ENCODE assay signal across 10 cellular contexts in genomic region chr1:183632087-183632486, GRCh38. TPM values are rescaled to one million over a fixed set of nuclear protein-coding genes. Genes with fewer than 3 reads are reported as not detected.
A peak's percentile ranks its signal among the peaks of the same experiment; 100 is the strongest.
DNase-seq lines count a peak whose midpoint lies in the region; ATAC-seq and TF ChIP-seq lines count a peak whose summit lies in the region.
"Had no signal": no experiment of that assay in that cellular context is flagged by ENCODE, and none has a peak within 500 bp of the region (broad histone marks: within the 10 kb centered on the region; RNA-seq: fewer than 3 reads in every experiment).

No MANE protein-coding gene starts in this region.

- H2BK120ac ChIP-seq in mesenchymal stem cell (ENCODE audit: low read depth, low read length), result no peak overlapping the region

- no peak overlapping the region for H3K23ac ChIP-seq in mesenchymal stem cell (ENCODE audit: low read length in 2 of 2)

- TF ChIP-seq CTCF in AG09309 (IDR thresholded peaks at IDR 0.05; ENCODE audit: control insufficient read depth, insufficient read depth, low read depth, low read length, missing control alignments) (no peak), left lung (IDR thresholded peaks at IDR 0.05) (no peak), adrenal gland (IDR thresholded peaks at IDR 0.05) (no peak)

- 46% methylated on average over 2 of the region's 2 CpGs for WGBS in mesenchymal stem cell
- 33 to 56% (median 44%) methylated on average over 2 of the region's 2 CpGs for WGBS in adrenal gland, 4 donors

- no peak for ATAC-seq in left lung

- no peak overlapping the region for H3K4me2 ChIP-seq in mesenchymal stem cell (ENCODE audit: low read length, poor library complexity, severe bottlenecking)

- no peak overlapping the region for H2BK12ac ChIP-seq in mesenchymal stem cell (ENCODE audit: low read length in 2 of 2)

- peak overlapping the region; percentile 96 for H3K9ac ChIP-seq in mesenchymal stem cell (ENCODE audit: low read length)

- H3K27me3 ChIP-seq in mesenchymal stem cell (ENCODE audit: control insufficient read depth in 1 of 2, insufficient read depth in 1 of 2, low read length in 2 of 2) (no peaks in the 10 kb centered on the region), left lung (no peaks in the 10 kb centered on the region), adrenal gland (no peaks in the 10 kb centered on the region)

- H3K18ac ChIP-seq in mesenchymal stem cell (ENCODE audit: low read depth in 1 of 2, low read length in 2 of 2), result no peak overlapping the region

- no peak for DNase-seq in AG09309 (ENCODE audit: low read depth)
- DNase-seq in HCEC 1CT, result peak; percentile 88
- peak; percentile 39 for DNase-seq in astrocyte of the hippocampus (ENCODE audit: low read depth, low spot score)
- peak; percentile 51 for DNase-seq in mesenchymal stem cell
- no peak for DNase-seq in SW 1271 (lab: John Stamatoyannopoulos, UW)
- DNase-seq in left lung, result no peak
- no peak for DNase-seq in foreskin melanocyte
- no peak for DNase-seq in adrenal gland
- DNase-seq: MV-4-11, naive B cell had no signal

- H3K4ac ChIP-seq in mesenchymal stem cell (ENCODE audit: low read depth in 1 of 2, low read length in 2 of 2), result no peak overlapping the region

- no peak overlapping the region for H4K91ac ChIP-seq in mesenchymal stem cell (ENCODE audit: low read length)

- H3K79me1 ChIP-seq in mesenchymal stem cell (replicated peaks; ENCODE audit: low read length, poor library complexity, severe bottlenecking), result peaks cover 10% of the 10 kb centered on the region

- H3K14ac ChIP-seq in mesenchymal stem cell (ENCODE audit: low read length in 2 of 2), result no peak overlapping the region

- H3K9me3 ChIP-seq in mesenchymal stem cell (ENCODE audit: control insufficient read depth, low read length) (no peaks in the 10 kb centered on the region), left lung (no peaks in the 10 kb centered on the region), adrenal gland (replicated peaks in 1 of 3) (peaks cover 0 to 4% (median 0%) of the 10 kb centered on the region in 3 donors)

- H3K4me3 ChIP-seq in AG09309 (ENCODE audit: control insufficient read depth, low read depth, low read length) (peak overlapping the region; percentile 86; the same call in 1 of the 2 replicates), mesenchymal stem cell (ENCODE audit: insufficient read depth in 1 of 2, low read depth in 1 of 2, low read length in 2 of 2) (peak overlapping the region in 1 of 2 experiments; percentile 88), left lung (peak overlapping the region in 1 of 2 donors; percentile 90), adrenal gland (peak overlapping the region in 1 of 4 donors; percentile 91)

- H2BK15ac ChIP-seq in mesenchymal stem cell (ENCODE audit: low read depth, poor library complexity, severe bottlenecking), result no peak overlapping the region

- peaks cover 3% of the 10 kb centered on the region for H3K4me1 ChIP-seq in mesenchymal stem cell (ENCODE audit: control insufficient read depth, insufficient read depth, low read depth, low read length)
- H3K4me1 ChIP-seq in left lung, result peaks cover 25 to 75% of the 10 kb centered on the region in 2 donors
- peaks cover 28 to 62% of the 10 kb centered on the region in 2 donors for H3K4me1 ChIP-seq in adrenal gland (replicated peaks in 1 of 2)

- no peak overlapping the region for H3K27ac ChIP-seq in mesenchymal stem cell (ENCODE audit: low read length, poor library complexity, severe bottlenecking)
- H3K27ac ChIP-seq in left lung, result peak overlapping the region in 1 of 2 donors; percentile 96
- H3K27ac ChIP-seq in adrenal gland, result peak overlapping the region in 1 of 5 donors; percentile 29

- no peak overlapping the region for H4K8ac ChIP-seq in mesenchymal stem cell (ENCODE audit: low read length)

- intact Hi-C loops in left lung (cut with DNase I) (loop anchor here in 1 of 2 donors (10.0 kb wide), 1 partner anchor 157 kb away; the partner anchor contains the start of gene SMG7), adrenal gland (cut with DNase I) (no loop called here)

- no peak overlapping the region for H2BK5ac ChIP-seq in mesenchymal stem cell (ENCODE audit: low read depth, low read length, poor library complexity, severe bottlenecking)

- TF ChIP-seq POLR2A in adrenal gland (IDR thresholded peaks at IDR 0.05), result no peak

- H2AFZ ChIP-seq in mesenchymal stem cell (ENCODE audit: low read depth, low read length), result no peak overlapping the region

- H3K36me3 ChIP-seq in mesenchymal stem cell (ENCODE audit: control insufficient read depth in 1 of 2, insufficient read depth in 2 of 2, low read depth in 1 of 2, low read length in 2 of 2), result peaks cover 0 to 44% of the 10 kb centered on the region in 2 experiments
- peaks cover 0 to 54% of the 10 kb centered on the region in 2 donors for H3K36me3 ChIP-seq in left lung
- peaks cover 0 to 28% of the 10 kb centered on the region in 2 donors for H3K36me3 ChIP-seq in adrenal gland (replicated peaks in 1 of 2)

- no peak overlapping the region for H2AK5ac ChIP-seq in mesenchymal stem cell (ENCODE audit: low read length, severe bottlenecking)

RNA-seq across cellular contexts. Expression of gene ARPC5, which starts 3.5 kb away (rescaled TPM):
- 136 TPM for polyA plus RNA-seq in mesenchymal stem cell (2013, experiment 1 of 2)
- polyA plus RNA-seq in mesenchymal stem cell (2013, experiment 2 of 2), result 141 TPM
- 100 to 1,000 TPM; 171 to 208 TPM for total RNA-seq in left lung
- total RNA-seq in adrenal gland, result 100 to 1,000 TPM in 2 of 8 donors, 10 to 100 TPM in 6; 50.6 to 128 (median 91.5) TPM
- polyA plus RNA-seq in adrenal gland, result 10 to 100 TPM; 48.1 to 79.6 (median 68.3) TPM

RNA-seq across cellular contexts. Expression of gene APOBEC4, which starts 21.0 kb away (rescaled TPM):
- polyA plus RNA-seq in mesenchymal stem cell (2013, experiment 1 of 2), result not detected
- not detected for polyA plus RNA-seq in mesenchymal stem cell (2013, experiment 2 of 2)
- total RNA-seq in left lung (under 1 TPM; 0.26 to 0.89 TPM), adrenal gland (not detected)
- not detected for polyA plus RNA-seq in adrenal gland

RNA-seq across cellular contexts. Expression of gene NCF2, which starts 41.8 kb away (rescaled TPM):
- 0.08 TPM for polyA plus RNA-seq in mesenchymal stem cell (2013, experiment 1 of 2)
- 0.04 TPM for polyA plus RNA-seq in mesenchymal stem cell (2013, experiment 2 of 2)
- 100 to 1,000 TPM in 1 of 2 donors, 10 to 100 TPM in 1; 70.9 to 139 TPM for total RNA-seq in left lung
- total RNA-seq in adrenal gland, result 10 to 100 TPM in 6 of 8 donors, 1 to 10 TPM in 2; 8.0 to 22.7 (median 16.5) TPM
- polyA plus RNA-seq in adrenal gland, result 10 to 100 TPM in 1 of 3 donors, 1 to 10 TPM in 2; 4.9 to 13.6 (median 5.6) TPM

Comparison
In these comparisons a context has a peak if more than half of its experiments do, and no peak if none do; other contexts are left out.
1. DNase-seq: peak in HCEC 1CT (single experiment), astrocyte of the hippocampus (single experiment) and mesenchymal stem cell (single experiment); none in AG09309 (single experiment), SW 1271 (0 of 2), left lung (0 of 2), foreskin melanocyte (single experiment) and adrenal gland (0 of 7).